In the genomic region with DNA sequence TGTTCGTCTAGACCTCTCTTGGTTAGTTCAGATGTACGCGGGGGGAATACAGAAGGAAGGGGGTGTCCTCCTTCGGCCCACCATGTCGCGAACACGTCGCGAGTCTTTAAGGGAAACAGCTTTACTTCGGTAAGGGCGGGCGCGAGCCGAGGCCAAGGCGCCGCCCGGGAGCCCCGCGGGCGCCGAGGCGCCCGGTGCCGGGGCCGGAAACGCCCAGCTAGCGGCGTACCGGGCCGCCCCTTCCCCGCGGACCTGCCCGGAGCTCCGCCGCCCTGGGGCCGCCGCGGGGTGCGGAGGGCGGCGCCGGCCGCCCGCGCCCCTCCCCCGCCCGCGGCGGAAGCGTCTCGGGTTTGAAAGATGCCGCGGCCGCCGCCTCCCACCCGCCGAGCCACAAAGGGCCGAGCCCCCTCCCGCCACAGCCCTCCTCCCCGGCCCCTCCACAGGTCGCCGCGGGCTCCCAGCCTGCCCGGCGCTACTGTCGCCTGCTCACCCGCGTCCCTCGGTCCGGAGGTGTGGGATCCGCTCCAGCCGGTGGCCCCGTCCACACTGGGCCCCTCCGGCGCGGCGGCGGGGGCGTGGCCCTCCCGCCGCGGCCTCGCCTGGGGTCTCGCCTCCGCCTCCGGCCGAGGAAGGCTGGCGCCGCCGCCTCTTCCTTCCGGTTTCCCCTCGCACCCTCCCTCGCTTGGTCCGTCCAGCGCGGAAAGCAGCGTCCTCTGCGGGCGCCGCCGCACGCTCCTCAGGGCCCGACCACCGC, we compare ENCODE assay signal across 1 cellular context.
TF ChIP-seq lines count a peak whose summit lies in the region.

KBTBD2 (minus strand) TSS at position 715 of the 754 bp plus-strand sequence. CDS start 12,156 bp downstream, outside the sequence.

TF ChIP-seq in GM12878, 131 proteins besides CTCF, POLR2A, EP300 and RAD21 (continued from another document):
- TF ChIP-seq BCLAF1 (IDR thresholded peaks at IDR 0.05) (no peak), EED (IDR thresholded peaks at IDR 0.05; ENCODE audit: low read depth) (no peak), ZBTB33 (IDR thresholded peaks at IDR 0.05) (no peak), HDAC6 (IDR thresholded peaks at IDR 0.05; ENCODE audit: unreplicated experiment) (no peak), ZZZ3 (IDR thresholded peaks at IDR 0.05; ENCODE audit: control insufficient read depth, insufficient read length, low read depth) (no peak), SIN3A (IDR thresholded peaks at IDR 0.05; ENCODE audit: low read depth, low read length) (peak; percentile 73; the same call in 1 of the 2 replicates), BCL11A (IDR thresholded peaks at IDR 0.05; ENCODE audit: low read depth, low read length) (no peak), IKZF2 (IDR thresholded peaks at IDR 0.05) (no peak), NFYA (IDR thresholded peaks at IDR 0.05; ENCODE audit: borderline replicate concordance, low read depth, low read length) (no peak), NR2C1 (IDR thresholded peaks at IDR 0.05) (no peak), TCF3 (IDR thresholded peaks at IDR 0.05; ENCODE audit: borderline replicate concordance, insufficient read depth, low read depth, low read length) (peak; percentile 23; the same call in 1 of the 2 replicates), CHD2 (IDR thresholded peaks at IDR 0.05; ENCODE audit: borderline replicate concordance, low read depth, low read length) (no peak), JUNB (IDR thresholded peaks at IDR 0.05) (no peak), MXI1 (IDR thresholded peaks at IDR 0.05; ENCODE audit: low read depth, low read length) (no peak; the same call in 1 of the 2 replicates)
- TF ChIP-seq, protein P1, sequence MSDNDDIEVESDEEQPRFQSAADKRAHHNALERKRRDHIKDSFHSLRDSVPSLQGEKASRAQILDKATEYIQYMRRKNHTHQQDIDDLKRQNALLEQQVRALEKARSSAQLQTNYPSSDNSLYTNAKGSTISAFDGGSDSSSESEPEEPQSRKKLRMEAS (IDR thresholded peaks at IDR 0.05; ENCODE audit: low read depth, low read length), result no peak; the same call in 1 of the 2 replicates
- TF ChIP-seq, protein P2, sequence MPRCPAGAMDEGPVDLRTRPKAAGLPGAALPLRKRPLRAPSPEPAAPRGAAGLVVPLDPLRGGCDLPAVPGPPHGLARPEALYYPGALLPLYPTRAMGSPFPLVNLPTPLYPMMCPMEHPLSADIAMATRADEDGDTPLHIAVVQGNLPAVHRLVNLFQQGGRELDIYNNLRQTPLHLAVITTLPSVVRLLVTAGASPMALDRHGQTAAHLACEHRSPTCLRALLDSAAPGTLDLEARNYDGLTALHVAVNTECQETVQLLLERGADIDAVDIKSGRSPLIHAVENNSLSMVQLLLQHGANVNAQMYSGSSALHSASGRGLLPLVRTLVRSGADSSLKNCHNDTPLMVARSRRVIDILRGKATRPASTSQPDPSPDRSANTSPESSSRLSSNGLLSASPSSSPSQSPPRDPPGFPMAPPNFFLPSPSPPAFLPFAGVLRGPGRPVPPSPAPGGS (IDR thresholded peaks at IDR 0.05; ENCODE audit: borderline replicate concordance, insufficient read depth, low read depth, low read length, poor library complexity, severe bottlenecking), result peak; percentile 24
- TF ChIP-seq, protein P3, sequence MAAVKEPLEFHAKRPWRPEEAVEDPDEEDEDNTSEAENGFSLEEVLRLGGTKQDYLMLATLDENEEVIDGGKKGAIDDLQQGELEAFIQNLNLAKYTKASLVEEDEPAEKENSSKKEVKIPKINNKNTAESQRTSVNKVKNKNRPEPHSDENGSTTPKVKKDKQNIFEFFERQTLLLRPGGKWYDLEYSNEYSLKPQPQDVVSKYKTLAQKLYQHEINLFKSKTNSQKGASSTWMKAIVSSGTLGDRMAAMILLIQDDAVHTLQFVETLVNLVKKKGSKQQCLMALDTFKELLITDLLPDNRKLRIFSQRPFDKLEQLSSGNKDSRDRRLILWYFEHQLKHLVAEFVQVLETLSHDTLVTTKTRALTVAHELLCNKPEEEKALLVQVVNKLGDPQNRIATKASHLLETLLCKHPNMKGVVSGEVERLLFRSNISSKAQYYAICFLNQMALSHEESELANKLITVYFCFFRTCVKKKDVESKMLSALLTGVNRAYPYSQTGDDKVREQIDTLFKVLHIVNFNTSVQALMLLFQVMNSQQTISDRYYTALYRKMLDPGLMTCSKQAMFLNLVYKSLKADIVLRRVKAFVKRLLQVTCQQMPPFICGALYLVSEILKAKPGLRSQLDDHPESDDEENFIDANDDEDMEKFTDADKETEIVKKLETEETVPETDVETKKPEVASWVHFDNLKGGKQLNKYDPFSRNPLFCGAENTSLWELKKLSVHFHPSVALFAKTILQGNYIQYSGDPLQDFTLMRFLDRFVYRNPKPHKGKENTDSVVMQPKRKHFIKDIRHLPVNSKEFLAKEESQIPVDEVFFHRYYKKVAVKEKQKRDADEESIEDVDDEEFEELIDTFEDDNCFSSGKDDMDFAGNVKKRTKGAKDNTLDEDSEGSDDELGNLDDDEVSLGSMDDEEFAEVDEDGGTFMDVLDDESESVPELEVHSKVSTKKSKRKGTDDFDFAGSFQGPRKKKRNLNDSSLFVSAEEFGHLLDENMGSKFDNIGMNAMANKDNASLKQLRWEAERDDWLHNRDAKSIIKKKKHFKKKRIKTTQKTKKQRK (IDR thresholded peaks at IDR 0.05; ENCODE audit: low read depth, low read length), result no peak
